Comparison of ENCODE assay signal across 26 cellular contexts in the genomic region with DNA sequence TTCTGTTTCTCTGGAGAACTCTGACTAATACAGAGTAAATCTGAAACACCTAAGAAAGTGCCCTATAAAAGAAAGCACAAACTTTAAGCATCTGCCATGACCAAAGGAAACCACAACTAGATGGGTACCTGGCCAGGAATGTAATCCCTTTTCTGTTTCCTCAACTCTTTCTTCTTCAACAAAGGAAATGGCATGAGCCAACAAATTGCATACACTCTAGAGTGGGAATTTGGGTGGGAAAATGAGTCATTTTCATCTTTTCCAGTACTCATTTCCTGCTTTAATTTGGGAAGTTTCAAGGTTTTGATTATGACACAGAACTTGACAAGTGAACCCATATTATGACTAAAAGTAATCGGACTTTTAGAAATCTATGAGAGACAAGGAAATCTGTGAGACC.
"Had no signal": no experiment of that assay in that cellular context is flagged by ENCODE, and none has a peak within 500 bp of the region (broad histone marks: within the 10 kb centered on the region; RNA-seq: fewer than 3 reads in every experiment).

No MANE protein-coding gene starts in this region.

- H3K4me3 Mint-ChIP-seq: activated CD4-positive, alpha-beta memory T cell treated with anti-CD3 and anti-CD28 coated beads, Interleukin-2, amount 10 ng/mL, durations not matched to agents 7 days and 5 days; activated CD4-positive, alpha-beta T cell treated with anti-CD3 and anti-CD28 coated beads, Interleukin-2, amount 10 ng/mL, durations not matched to agents 24 days and 14 days; activated naive CD4-positive, alpha-beta T cell treated with anti-CD3 and anti-CD28 coated beads for 36 hours; activated naive CD8-positive, alpha-beta T cell; activated T-helper 17 cell treated with anti-CD3 and anti-CD28 coated beads, Interleukin-2, amount 50 U/mL, for 72 hours; brain; T-helper 1 cell treated with Interleukin-12 subunit alpha and Interleukin-12 subunit beta and Interleukin-4 antibody, amounts not matched to agents 30 μg/mL and 1 μg/mL, for 36 hours; WTC11 had no signal

- H3K27ac ChIP-seq: KMS-11, Peyer's patch had no signal

- H3K9me3 ChIP-seq: MG63, Peyer's patch had no signal

- H3K4me3 ChIP-seq: MG63, Peyer's patch had no signal

- H3K27me3 ChIP-seq: MG63, Peyer's patch had no signal

- H3K27ac Mint-ChIP-seq: activated CD4-positive, alpha-beta memory T cell treated with anti-CD3 and anti-CD28 coated beads, Interleukin-2, amount 10 ng/mL, durations not matched to agents 7 days and 5 days; activated CD4-positive, alpha-beta T cell treated with anti-CD3 and anti-CD28 coated beads, Interleukin-2, amount 10 ng/mL, durations not matched to agents 24 days and 14 days; activated naive CD4-positive, alpha-beta T cell treated with anti-CD3 and anti-CD28 coated beads for 36 hours; activated naive CD8-positive, alpha-beta T cell; activated T-helper 17 cell treated with anti-CD3 and anti-CD28 coated beads, Interleukin-2, amount 50 U/mL, for 72 hours; brain; T-helper 1 cell treated with Interleukin-12 subunit alpha and Interleukin-12 subunit beta and Interleukin-4 antibody, amounts not matched to agents 30 μg/mL and 1 μg/mL, for 36 hours; WTC11 had no signal

- H3K27me3 Mint-ChIP-seq: activated CD4-positive, alpha-beta memory T cell treated with anti-CD3 and anti-CD28 coated beads, Interleukin-2, amount 10 ng/mL, durations not matched to agents 7 days and 5 days; activated CD4-positive, alpha-beta T cell treated with anti-CD3 and anti-CD28 coated beads, Interleukin-2, amount 10 ng/mL, durations not matched to agents 24 days and 14 days; activated naive CD8-positive, alpha-beta T cell; activated T-helper 17 cell treated with anti-CD3 and anti-CD28 coated beads, Interleukin-2, amount 50 U/mL, for 72 hours; brain had no signal

- H3K9ac ChIP-seq: KMS-11 had no signal

- FAIRE-seq: colon had no signal

- H3K4me2 ChIP-seq: KMS-11 had no signal

- H3K36me3 Mint-ChIP-seq: activated naive CD8-positive, alpha-beta T cell; brain; WTC11 had no signal

- H3K4me1 ChIP-seq: Peyer's patch had no signal

- H3K9me3 Mint-ChIP-seq: brain; T-helper 1 cell treated with Interleukin-12 subunit alpha and Interleukin-12 subunit beta and Interleukin-4 antibody, amounts not matched to agents 30 μg/mL and 1 μg/mL, for 36 hours had no signal

- DNase-seq: activated CD4-positive, alpha-beta memory T cell treated with anti-CD3 and anti-CD28 coated beads, Interleukin-2, amount 10 ng/mL, durations not matched to agents 7 days and 5 days; activated CD4-positive, alpha-beta T cell treated with anti-CD3 and anti-CD28 coated beads, Interleukin-2, amount 10 ng/mL, durations not matched to agents 24 days and 14 days; activated CD4-positive, CD25-positive, alpha-beta regulatory T cell treated with anti-CD3 and anti-CD28 coated beads, Interleukin-2, amount 50 U/mL, for 72 hours; activated gamma-delta T cell; activated naive CD4-positive, alpha-beta T cell treated with anti-CD3 and anti-CD28 coated beads for 36 hours; activated T-cell treated with anti-CD3 and anti-CD28 coated beads for 4 hours; activated T-cell treated with anti-CD3 and anti-CD28 coated beads, Interleukin-2, amount 50 U/mL, for 48 hours; cerebellar nuclear complex; MG63; NCI-H1092 treated with DMSO at 0.1 percent for 48 hours; NCI-H1417 treated with DMSO at 0.1 percent for 48 hours; NCI-H1694; NCI-H2029; NCI-H2107; NCI-H2171 treated with DMSO at 0.1 percent for 48 hours; NCI-H510A treated with DMSO at 0.1 percent for 48 hours; NCI-H69; Peyer's patch; SHP77 treated with DMSO at 0.1 percent for 48 hours had no signal

- ATAC-seq: activated T-helper 17 cell treated with anti-CD3 and anti-CD28 coated beads, Interleukin-2, amount 50 U/mL, for 72 hours; WTC11 had no signal

- H3K36me3 ChIP-seq: MG63, Peyer's patch had no signal

- H3K4me1 Mint-ChIP-seq: activated CD4-positive, alpha-beta memory T cell treated with anti-CD3 and anti-CD28 coated beads, Interleukin-2, amount 10 ng/mL, durations not matched to agents 7 days and 5 days; activated CD4-positive, alpha-beta T cell treated with anti-CD3 and anti-CD28 coated beads, Interleukin-2, amount 10 ng/mL, durations not matched to agents 24 days and 14 days; activated T-helper 17 cell treated with anti-CD3 and anti-CD28 coated beads, Interleukin-2, amount 50 U/mL, for 72 hours; brain; WTC11 had no signal
